ENCODE assay signal across 21 cellular contexts in the genomic region with DNA sequence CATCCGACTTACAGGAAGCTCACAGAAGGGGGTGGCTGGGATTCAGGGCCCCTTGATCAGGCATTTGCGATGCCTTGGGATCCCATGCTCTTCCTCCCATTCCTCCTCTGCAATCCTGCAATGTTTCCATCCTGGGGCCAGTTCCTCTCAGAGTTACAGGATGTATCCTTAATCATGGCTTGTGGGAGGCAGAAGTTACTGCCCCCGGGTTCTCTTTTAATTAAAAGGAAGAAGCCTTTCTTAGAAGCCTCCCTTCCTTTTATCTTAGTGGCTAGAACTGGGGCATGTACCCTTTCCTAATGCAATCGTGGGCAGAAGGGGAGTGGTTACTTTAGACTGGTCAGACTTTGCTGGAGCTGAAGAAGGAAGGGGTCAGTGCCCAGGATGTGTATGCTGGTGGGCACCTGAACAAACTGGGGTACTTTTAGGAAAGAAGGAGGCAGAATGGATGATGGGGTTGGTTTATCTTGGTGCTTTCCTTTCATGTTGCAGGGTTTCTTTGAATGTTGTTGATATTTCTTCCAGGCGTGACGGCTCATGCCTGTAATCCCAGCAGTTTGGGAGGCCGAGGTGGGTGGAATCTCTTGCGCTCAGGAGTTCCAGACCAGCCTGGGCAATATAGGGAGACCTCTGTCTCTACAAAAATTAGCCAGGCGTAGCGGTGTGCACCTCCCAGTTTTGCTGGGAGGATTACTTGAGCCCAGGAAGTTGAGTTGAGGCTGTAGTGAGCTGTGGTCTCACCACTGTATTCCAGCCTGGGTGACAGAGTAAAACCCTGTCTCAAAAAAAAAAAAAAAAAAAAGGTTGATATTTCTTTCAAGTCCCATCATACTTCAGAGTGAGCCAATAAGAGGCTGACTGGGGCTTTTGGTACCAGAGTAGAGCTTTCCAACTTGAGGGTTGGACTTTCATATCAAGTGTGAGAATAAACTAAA. TPM values are rescaled to one million over a fixed set of nuclear protein-coding genes. Genes with fewer than 3 reads are reported as not detected.
DNase-seq lines count a peak whose midpoint lies in the region; ATAC-seq and TF ChIP-seq lines count a peak whose summit lies in the region.
"Had no signal": no experiment of that assay in that cellular context is flagged by ENCODE, and none has a peak within 500 bp of the region (broad histone marks: within the 10 kb centered on the region; RNA-seq: fewer than 3 reads in every experiment).

No MANE protein-coding gene starts in this region.

- TF ChIP-seq CTCF in osteoblast (IDR thresholded peaks at IDR 0.05; ENCODE audit: extremely low read depth, low read depth, low read length) (no peak), BE2C (IDR thresholded peaks at IDR 0.05; ENCODE audit: low read depth, low read length) (no peak), colonic mucosa (IDR thresholded peaks at IDR 0.05) (no peak)

- H3K36me3 ChIP-seq in osteoblast (ENCODE audit: insufficient read depth, low read length), result no peaks in the 10 kb centered on the region
- no peaks in the 10 kb centered on the region for H3K36me3 ChIP-seq in BE2C
- no peaks in the 10 kb centered on the region for H3K36me3 ChIP-seq in colonic mucosa
- H3K36me3 ChIP-seq: tibial nerve had no signal

- H3K4me3 ChIP-seq in osteoblast (ENCODE audit: insufficient read depth, low read length) (no peak overlapping the region), BE2C (ENCODE audit: low read depth, low read length) (no peak overlapping the region), colonic mucosa (no peak overlapping the region)
- H3K4me3 ChIP-seq: body of pancreas, GM12878, tibial nerve had no signal

- no peak overlapping the region for H2AFZ ChIP-seq in osteoblast (ENCODE audit: low read length)

- no peaks in the 10 kb centered on the region for H3K9me3 ChIP-seq in osteoblast (ENCODE audit: low read depth, low read length)
- no peaks in the 10 kb centered on the region for H3K9me3 ChIP-seq in BE2C
- no peaks in the 10 kb centered on the region for H3K9me3 ChIP-seq in colonic mucosa
- H3K9me3 ChIP-seq: body of pancreas, tibial nerve had no signal

- no peaks in the 10 kb centered on the region for H3K9me3 Mint-ChIP-seq in activated T-helper 17 cell treated with anti-CD3 and anti-CD28 coated beads, Interleukin-2, amount 50 U/mL, for 72 hours
- H3K9me3 Mint-ChIP-seq: activated B cell treated with CpG ODN at 0.5 μM for 24 hours; CD8-positive, alpha-beta memory T cell had no signal

- H3K27me3 ChIP-seq in osteoblast (ENCODE audit: insufficient read depth, low read length) (no peaks in the 10 kb centered on the region), BE2C (no peaks in the 10 kb centered on the region), colonic mucosa (no peaks in the 10 kb centered on the region)
- H3K27me3 ChIP-seq: body of pancreas, tibial nerve had no signal

- no peaks in the 10 kb centered on the region for H3K36me3 Mint-ChIP-seq in activated T-helper 17 cell treated with anti-CD3 and anti-CD28 coated beads, Interleukin-2, amount 50 U/mL, for 72 hours (ENCODE audit: low read depth)
- H3K36me3 Mint-ChIP-seq: CD8-positive, alpha-beta memory T cell had no signal

- intact Hi-C loops in colonic mucosa (cut with DNase I), result no loop called here

- H3K27ac Mint-ChIP-seq in activated T-helper 17 cell treated with anti-CD3 and anti-CD28 coated beads, Interleukin-2, amount 50 U/mL, for 72 hours, result peak overlapping the region; percentile 44
- H3K27ac Mint-ChIP-seq: activated B cell treated with CpG ODN at 0.5 μM for 24 hours had no signal

- peak; percentile 16 for DNase-seq in DMS53 (lab: John Stamatoyannopoulos, UW)
- no peak for DNase-seq in DMS53 treated with DMSO at 0.1 percent for 48 hours (lab: John Stamatoyannopoulos, UW; ENCODE audit: unreplicated experiment)
- DNase-seq in KBM-7, result peak; percentile 69
- peak; percentile 8 for DNase-seq in osteoblast (ENCODE audit: insufficient read length, low spot score, missing footprints)
- DNase-seq in BE2C, result no peak
- DNase-seq in colonic mucosa, result no peak
- DNase-seq: activated B cell treated with CpG ODN at 0.5 μM for 24 hours; activated naive CD4-positive, alpha-beta T cell; body of pancreas; CD8-positive, alpha-beta memory T cell; NCI-H187; NCI-H524 treated with DMSO at 0.1 percent for 48 hours; right cardiac atrium had no signal

- no peak overlapping the region for H3K9ac ChIP-seq in colonic mucosa (ENCODE audit: low read depth in 2 of 2, low read length in 2 of 2)
- H3K9ac ChIP-seq: KMS-11 had no signal

- in situ Hi-C loops in KBM-7 (cut with MboI; ENCODE audit: low pct_unique_long_range_greater_than_20kb, low sequenced_read_pairs), result no loop called here

- no peak overlapping the region for H3K4me3 Mint-ChIP-seq in activated T-helper 17 cell treated with anti-CD3 and anti-CD28 coated beads, Interleukin-2, amount 50 U/mL, for 72 hours
- H3K4me3 Mint-ChIP-seq: activated B cell treated with CpG ODN at 0.5 μM for 24 hours; CD8-positive, alpha-beta memory T cell had no signal

- H3K4me2 ChIP-seq in osteoblast (ENCODE audit: insufficient read depth, low read length), result no peak overlapping the region
- H3K4me2 ChIP-seq: KMS-11 had no signal

- H3K4me1 ChIP-seq in osteoblast (ENCODE audit: insufficient read depth, low read length) (no peaks in the 10 kb centered on the region), BE2C (0 out of 2 replicates have a peak, but pooled peaks cover 2% of the 10 kb centered on the region), colonic mucosa (no peaks in the 10 kb centered on the region)
- H3K4me1 ChIP-seq: body of pancreas, tibial nerve had no signal

- no peaks in the 10 kb centered on the region for H3K79me2 ChIP-seq in osteoblast (ENCODE audit: insufficient read depth, low read length)

- no peaks in the 10 kb centered on the region for H3K27me3 Mint-ChIP-seq in activated T-helper 17 cell treated with anti-CD3 and anti-CD28 coated beads, Interleukin-2, amount 50 U/mL, for 72 hours
- H3K27me3 Mint-ChIP-seq: activated B cell treated with CpG ODN at 0.5 μM for 24 hours; CD8-positive, alpha-beta memory T cell had no signal

- H3K27ac ChIP-seq in osteoblast (ENCODE audit: low read depth, low read length), result no peak overlapping the region
- H3K27ac ChIP-seq in colonic mucosa, result no peak overlapping the region
- H3K27ac ChIP-seq: 22Rv1, body of pancreas, KMS-11, tibial nerve had no signal

- peaks cover 16% of the 10 kb centered on the region for H3K4me1 Mint-ChIP-seq in activated T-helper 17 cell treated with anti-CD3 and anti-CD28 coated beads, Interleukin-2, amount 50 U/mL, for 72 hours

- no peak for ATAC-seq in activated T-helper 17 cell treated with anti-CD3 and anti-CD28 coated beads, Interleukin-2, amount 50 U/mL, for 72 hours (replicated peaks)
- no peak for ATAC-seq in HG02623 (IDR thresholded peaks at IDR 0.05; ENCODE audit: unreplicated experiment)
- ATAC-seq: body of pancreas, GM12878, SK-N-SH treated with all-trans-retinoic acid at 6 μM for 48 hours had no signal

- no peaks in the 10 kb centered on the region for H4K20me1 ChIP-seq in osteoblast (ENCODE audit: insufficient read depth, low read length)

RNA-seq across cellular contexts. Expression of gene SPN, which starts 13.2 kb away (rescaled TPM):
- 100 to 1,000 TPM; 137 to 173 TPM for total RNA-seq in activated T-helper 17 cell treated with anti-CD3 and anti-CD28 coated beads, Interleukin-2, amount 50 U/mL, for 72 hours
- total RNA-seq in osteoblast, result under 0.01 TPM in 1 of 2 replicates, not detected in the other
- 2.0 TPM for polyA plus RNA-seq in BE2C (2012; ENCODE audit: insufficient read depth, insufficient read length, low read depth)
- 1 to 10 TPM; 2.3 to 3.7 TPM for total RNA-seq in colonic mucosa
- total RNA-seq: epithelial cell of proximal tubule had no signal

RNA-seq across cellular contexts. Expression of gene QPRT, which starts 29.2 kb away (rescaled TPM):
- 1 to 10 TPM; 3.2 to 4.3 TPM for total RNA-seq in activated T-helper 17 cell treated with anti-CD3 and anti-CD28 coated beads, Interleukin-2, amount 50 U/mL, for 72 hours
- total RNA-seq in osteoblast, result 18.0 and 19.5 TPM in 2 replicates
- polyA plus RNA-seq in BE2C (2012; ENCODE audit: insufficient read depth, insufficient read length, low read depth), result 245 TPM
- total RNA-seq in colonic mucosa, result 100 to 1,000 TPM in 1 of 2 donors, 10 to 100 TPM in 1; 54.7 to 102 TPM

Comparison
In these comparisons a context has a peak if more than half of its experiments do, and no peak if none do; other contexts are left out.
1. DNase-seq: peak in DMS53 (single experiment), KBM-7 (single experiment) and osteoblast (single experiment); none in DMS53 treated with DMSO at 0.1 percent for 48 hours (single experiment), BE2C (single experiment) and colonic mucosa (single experiment).
2. RNA of gene SPN, which starts 13.2 kb away (total RNA-seq): 137 to 173 TPM in activated T-helper 17 cell treated with anti-CD3 and anti-CD28 coated beads, Interleukin-2, amount 50 U/mL, for 72 hours; 2.3 to 3.7 TPM in colonic mucosa and under 0.01 TPM in osteoblast; every median in the first group is over 10 times any median in the second.